In the genomic region with DNA sequence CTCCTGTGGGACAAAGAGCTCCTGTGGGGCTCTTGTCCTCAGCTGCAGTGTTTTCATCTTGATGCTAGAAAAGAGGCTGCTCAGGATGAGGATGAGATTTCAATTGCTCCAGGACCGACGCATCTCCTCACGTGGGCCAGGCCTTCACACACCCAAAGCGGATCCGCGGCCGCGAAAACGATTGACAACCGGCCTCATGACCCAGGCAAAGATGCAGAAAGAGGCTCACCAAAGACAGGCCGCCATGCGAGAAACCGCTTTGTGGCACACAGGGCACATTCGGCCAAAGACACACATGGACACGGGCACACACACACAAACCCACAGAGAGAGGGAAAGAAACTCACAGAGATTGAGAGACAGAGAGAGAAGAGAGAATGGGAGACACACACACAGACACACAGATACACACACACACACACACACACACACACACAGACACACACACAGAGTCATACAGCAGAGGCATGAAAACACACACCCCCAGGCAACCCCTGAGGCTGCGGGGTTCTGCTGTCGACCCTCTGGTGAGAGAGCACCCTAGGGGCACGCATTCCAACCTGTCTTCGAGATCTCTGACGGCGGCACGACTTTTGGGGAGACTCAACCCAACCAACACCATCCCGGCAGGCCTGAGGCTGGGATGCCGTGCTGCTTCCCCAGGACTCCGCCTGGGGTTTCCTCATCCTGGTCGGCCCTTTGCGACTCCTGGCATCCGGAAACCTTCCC, we compare ENCODE assay signal across 8 cellular contexts.
DNase-seq lines count a peak whose midpoint lies in the region; ATAC-seq, FAIRE-seq and TF ChIP-seq lines count a peak whose summit lies in the region.

No MANE protein-coding gene starts in this region.

- H3K9ac ChIP-seq in HepG2 (ENCODE audit: insufficient read depth, low read depth, low read length), result peak overlapping the region; percentile 10; the same call in 1 of the 2 replicates

- no peak for TF ChIP-seq POLR2A in HepG2 (IDR thresholded peaks at IDR 0.05; ENCODE audit: insufficient read depth in 1 of 2, low read depth in 2 of 2, low read length in 2 of 2)

- no peaks in the 10 kb centered on the region for H3K9me3 Mint-ChIP-seq in activated T-cell treated with anti-CD3 and anti-CD28 coated beads, Interleukin-2, amount 50 U/mL, for 4 hours

- H3K36me3 ChIP-seq in HepG2 (replicated peaks in 1 of 2; ENCODE audit: control insufficient read depth in 1 of 2, insufficient read depth in 2 of 2, low read length in 2 of 2), result no peaks in the 10 kb centered on the region
- H3K36me3 ChIP-seq in thymus (ENCODE audit: control insufficient read depth, insufficient read depth), result no peaks in the 10 kb centered on the region

- no peak for DNase-seq in activated T-cell treated with anti-CD3 and anti-CD28 coated beads, Interleukin-2, amount 50 U/mL, for 4 hours
- no peak for DNase-seq in activated T-cell treated with anti-CD3 and anti-CD28 coated beads, Interleukin-2, amount 50 U/mL, for 1 hour
- no peak for DNase-seq in astrocyte of the cerebellum (ENCODE audit: low read depth)
- no peak for DNase-seq in HepG2 (ENCODE audit: low spot score)
- no peak for DNase-seq in activated CD4-positive, alpha-beta T cell treated with anti-CD3 and anti-CD28 coated beads for 4 hours

- H2AFZ ChIP-seq in HepG2 (ENCODE audit: low read length), result no peak overlapping the region

- 64% methylated on average over 22 of the region's 28 CpGs for WGBS in HepG2 (ENCODE audit: low lambda C conversion rate)
- 57% methylated on average over 28 of the region's 28 CpGs for WGBS in thymus

- peak overlapping the region; percentile 100 for H3K4me2 ChIP-seq in HepG2 (ENCODE audit: low read depth, low read length)

- H3K4me1 Mint-ChIP-seq in activated T-cell treated with anti-CD3 and anti-CD28 coated beads, Interleukin-2, amount 50 U/mL, for 4 hours (ENCODE audit: low read depth), result peaks cover 45% of the 10 kb centered on the region

- intact Hi-C loops in HepG2 (cut with micrococcal nuclease; ENCODE audit: unreplicated experiment), result loop anchor here (5.0 kb wide), 1 partner anchor 113 kb away; no protein-coding TSS in a partner anchor

- CTCF ChIA-PET in HepG2 (lab: Yijun Ruan, JAX; ENCODE audit: low intra/inter-chr PET ratio, low total read pairs), result no interaction called here

- TF ChIP-seq EP300 in HepG2 (IDR thresholded peaks at IDR 0.05; ENCODE audit: low read depth in 2 of 2, low read length in 2 of 2), result no peak
- TF ChIP-seq EP300 in HepG2 (CRISPR knock-in tag; IDR thresholded peaks at IDR 0.05; ENCODE audit: borderline replicate concordance), result no peak

- H3K9me3 ChIP-seq in HepG2 (ENCODE audit: low read length) (no peaks in the 10 kb centered on the region), thymus (ENCODE audit: control insufficient read depth) (no peaks in the 10 kb centered on the region)

- no peak overlapping the region for H3K27ac ChIP-seq in HepG2 (ENCODE audit: extremely low read length, insufficient read depth, low read length)
- H3K27ac ChIP-seq in thymus (ENCODE audit: low read depth), result no peak overlapping the region

- BruUV-seq in HepG2 (replicated peaks; lab: Mats Ljungman, UMichigan), result no TSS peak

- FAIRE-seq in HepG2 (lab: Jason Lieb, UNC), result no peak

- no peaks in the 10 kb centered on the region for H4K20me1 ChIP-seq in HepG2 (ENCODE audit: insufficient read depth, low read length)

- ATAC-seq in activated T-cell treated with anti-CD3 and anti-CD28 coated beads, Interleukin-2, amount 50 U/mL, for 4 hours, result no peak
- no peak for ATAC-seq in HepG2
- ATAC-seq in GM19452 (IDR thresholded peaks at IDR 0.05; ENCODE audit: unreplicated experiment), result no peak
- ATAC-seq in HG02623 (IDR thresholded peaks at IDR 0.05; ENCODE audit: unreplicated experiment), result no peak

- TF ChIP-seq CTCF in astrocyte of the cerebellum (IDR thresholded peaks at IDR 0.05; ENCODE audit: low read depth, low read length, missing control alignments) (no peak), HepG2 (CRISPR knock-in tag; IDR thresholded peaks at IDR 0.05) (no peak)

- H3K4me3 ChIP-seq in astrocyte of the cerebellum (ENCODE audit: low read depth, low read length) (peak overlapping the region; percentile 24), HepG2 (replicated peaks in 1 of 3; ENCODE audit: insufficient read depth in 1 of 3, low read depth in 2 of 3, low read length in 3 of 3) (peak overlapping the region; percentile 47 to 79 (median 53); a peak in 5 of 6 replicates), thymus (ENCODE audit: low read length) (peak overlapping the region; percentile 18)

- in situ Hi-C loops in astrocyte of the cerebellum (cut with HindIII; ENCODE audit: low sequenced_read_pairs), result no loop called here
- in situ Hi-C loops in HepG2 (cut with HindIII; ENCODE audit: extremely low pct_ligation_motif_present, low pct_unique_long_range_greater_than_20kb), result no loop called here

- peaks cover 68% of the 10 kb centered on the region for H3K4me1 ChIP-seq in HepG2 (ENCODE audit: insufficient read depth, low read length)
- H3K4me1 ChIP-seq in thymus (ENCODE audit: control insufficient read depth, insufficient read depth, low read length), result peaks cover 4% of the 10 kb centered on the region

- no peak for TF ChIP-seq RAD21 in HepG2 (CRISPR knock-in tag; IDR thresholded peaks at IDR 0.05)

- H3K36me3 Mint-ChIP-seq in activated T-cell treated with anti-CD3 and anti-CD28 coated beads, Interleukin-2, amount 50 U/mL, for 4 hours (ENCODE audit: insufficient read depth), result no peaks in the 10 kb centered on the region

- peak overlapping the region; percentile 53 for H3K4me3 Mint-ChIP-seq in activated T-cell treated with anti-CD3 and anti-CD28 coated beads, Interleukin-2, amount 50 U/mL, for 4 hours

- H3K27me3 ChIP-seq in HepG2 (ENCODE audit: control insufficient read depth in 1 of 2, insufficient read depth in 2 of 2, low read length in 2 of 2) (peaks cover 19 to 92% of the 10 kb centered on the region in 2 experiments), thymus (ENCODE audit: control insufficient read depth, insufficient read depth) (peaks cover 60% of the 10 kb centered on the region)

- H3K27me3 Mint-ChIP-seq in activated T-cell treated with anti-CD3 and anti-CD28 coated beads, Interleukin-2, amount 50 U/mL, for 4 hours (ENCODE audit: low read depth), result peaks cover 69% of the 10 kb centered on the region

- POLR2A ChIA-PET in HepG2 (lab: Yijun Ruan, JAX), result no interaction called here

- H3K79me2 ChIP-seq in HepG2 (ENCODE audit: insufficient read depth, low read length), result no peaks in the 10 kb centered on the region

TF ChIP-seq in HepG2, 621 proteins besides CTCF, POLR2A, EP300 and RAD21 (continues in another document):
- TF ChIP-seq, protein P1, sequence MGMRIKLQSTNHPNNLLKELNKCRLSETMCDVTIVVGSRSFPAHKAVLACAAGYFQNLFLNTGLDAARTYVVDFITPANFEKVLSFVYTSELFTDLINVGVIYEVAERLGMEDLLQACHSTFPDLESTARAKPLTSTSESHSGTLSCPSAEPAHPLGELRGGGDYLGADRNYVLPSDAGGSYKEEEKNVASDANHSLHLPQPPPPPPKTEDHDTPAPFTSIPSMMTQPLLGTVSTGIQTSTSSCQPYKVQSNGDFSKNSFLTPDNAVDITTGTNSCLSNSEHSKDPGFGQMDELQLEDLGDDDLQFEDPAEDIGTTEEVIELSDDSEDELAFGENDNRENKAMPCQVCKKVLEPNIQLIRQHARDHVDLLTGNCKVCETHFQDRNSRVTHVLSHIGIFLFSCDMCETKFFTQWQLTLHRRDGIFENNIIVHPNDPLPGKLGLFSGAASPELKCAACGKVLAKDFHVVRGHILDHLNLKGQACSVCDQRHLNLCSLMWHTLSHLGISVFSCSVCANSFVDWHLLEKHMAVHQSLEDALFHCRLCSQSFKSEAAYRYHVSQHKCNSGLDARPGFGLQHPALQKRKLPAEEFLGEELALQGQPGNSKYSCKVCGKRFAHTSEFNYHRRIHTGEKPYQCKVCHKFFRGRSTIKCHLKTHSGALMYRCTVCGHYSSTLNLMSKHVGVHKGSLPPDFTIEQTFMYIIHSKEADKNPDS (CRISPR knock-in tag; IDR thresholded peaks at IDR 0.05), result no peak
- TF ChIP-seq GABPB1 (CRISPR knock-in tag; IDR thresholded peaks at IDR 0.05), result no peak
- no peak for TF ChIP-seq RBM39 (IDR thresholded peaks at IDR 0.05; ENCODE audit: low read depth, low read length, poor library complexity, severe bottlenecking)
- 0 out of 2 replicates have a peak, but pooled peaks have one; percentile 46 for TF ChIP-seq ZNF230 (CRISPR knock-in tag; IDR thresholded peaks at IDR 0.05)
- TF ChIP-seq, protein P2, sequence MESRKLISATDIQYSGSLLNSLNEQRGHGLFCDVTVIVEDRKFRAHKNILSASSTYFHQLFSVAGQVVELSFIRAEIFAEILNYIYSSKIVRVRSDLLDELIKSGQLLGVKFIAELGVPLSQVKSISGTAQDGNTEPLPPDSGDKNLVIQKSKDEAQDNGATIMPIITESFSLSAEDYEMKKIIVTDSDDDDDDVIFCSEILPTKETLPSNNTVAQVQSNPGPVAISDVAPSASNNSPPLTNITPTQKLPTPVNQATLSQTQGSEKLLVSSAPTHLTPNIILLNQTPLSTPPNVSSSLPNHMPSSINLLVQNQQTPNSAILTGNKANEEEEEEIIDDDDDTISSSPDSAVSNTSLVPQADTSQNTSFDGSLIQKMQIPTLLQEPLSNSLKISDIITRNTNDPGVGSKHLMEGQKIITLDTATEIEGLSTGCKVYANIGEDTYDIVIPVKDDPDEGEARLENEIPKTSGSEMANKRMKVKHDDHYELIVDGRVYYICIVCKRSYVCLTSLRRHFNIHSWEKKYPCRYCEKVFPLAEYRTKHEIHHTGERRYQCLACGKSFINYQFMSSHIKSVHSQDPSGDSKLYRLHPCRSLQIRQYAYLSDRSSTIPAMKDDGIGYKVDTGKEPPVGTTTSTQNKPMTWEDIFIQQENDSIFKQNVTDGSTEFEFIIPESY (CRISPR knock-in tag; IDR thresholded peaks at IDR 0.05), result 0 out of 2 replicates have a peak, but pooled peaks have one; percentile 21
- TF ChIP-seq ZNF879 (CRISPR knock-in tag; IDR thresholded peaks at IDR 0.05), result no peak
- TF ChIP-seq TAF15 (IDR thresholded peaks at IDR 0.05; ENCODE audit: low read depth, low read length, poor library complexity, severe bottlenecking), result peak; percentile 44
- TF ChIP-seq IRX3 (CRISPR knock-in tag; IDR thresholded peaks at IDR 0.05; ENCODE audit: borderline replicate concordance, low read depth), result no peak
- no peak for TF ChIP-seq RFX1 (IDR thresholded peaks at IDR 0.05)
